In the genomic region with DNA sequence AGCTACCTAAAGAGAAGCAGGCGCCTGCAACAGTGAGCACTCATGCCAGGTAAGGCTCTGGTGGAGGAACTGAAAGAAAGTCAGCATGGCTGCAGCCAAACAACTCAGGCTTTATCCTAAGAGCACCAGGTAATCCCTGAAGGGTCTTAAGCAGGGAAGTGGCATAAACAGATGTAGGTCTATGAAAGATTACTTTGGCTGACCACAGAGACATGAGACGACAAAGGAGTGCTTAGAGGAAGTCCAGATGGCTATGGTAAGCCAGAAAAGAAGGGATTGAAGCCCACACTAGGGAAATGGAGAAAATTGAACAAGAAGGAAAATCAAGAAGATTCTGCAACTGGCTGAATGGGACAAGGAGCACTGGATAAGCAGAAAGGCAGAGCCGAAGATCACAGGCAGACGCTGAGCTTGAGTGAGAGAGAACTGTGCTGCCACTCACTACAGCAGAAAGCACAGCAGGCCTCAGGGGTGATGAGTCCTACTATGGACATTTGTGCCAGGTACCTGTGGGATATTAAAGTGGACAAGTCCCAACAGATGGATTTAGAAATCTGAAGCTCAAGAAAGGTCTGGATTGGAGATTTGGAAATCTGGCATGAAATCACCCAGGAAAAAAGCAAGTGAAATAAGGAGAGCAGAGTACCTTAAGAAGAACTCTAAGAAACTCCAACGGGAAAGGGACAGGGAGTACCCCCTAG, we compare ENCODE assay signal across 22 cellular contexts. TPM values are rescaled to one million over a fixed set of nuclear protein-coding genes. Genes with fewer than 3 reads are reported as not detected.
DNase-seq lines count a peak whose midpoint lies in the region; ATAC-seq and TF ChIP-seq lines count a peak whose summit lies in the region.
"Had no signal": no experiment of that assay in that cellular context is flagged by ENCODE, and none has a peak within 500 bp of the region (broad histone marks: within the 10 kb centered on the region; RNA-seq: fewer than 3 reads in every experiment).

No MANE protein-coding gene starts in this region.

- ATAC-seq in naive thymus-derived CD8-positive, alpha-beta T cell: no peak
- ATAC-seq in HG03457 (IDR thresholded peaks at IDR 0.05; ENCODE audit: unreplicated experiment): no peak
- ATAC-seq: naive thymus-derived CD4-positive, alpha-beta T cell had no signal

- H3K27ac ChIP-seq in CD4-positive, alpha-beta memory T cell (ENCODE audit: low read depth, low read length): no peak overlapping the region
- no peak overlapping the region for H3K27ac ChIP-seq in right atrium auricular region
- H3K27ac ChIP-seq: colonic mucosa, PC-9 had no signal

- POLR2A ChIA-PET in CD4-positive, alpha-beta memory T cell (lab: Charles Lee; ENCODE audit: partially characterized antibody): no interaction called here
- POLR2A ChIA-PET in naive thymus-derived CD8-positive, alpha-beta T cell (lab: Charles Lee): no interaction called here

- peaks cover 22% of the 10 kb centered on the region; the same call in 1 of the 2 replicates for H3K79me2 ChIP-seq in Loucy (ENCODE audit: insufficient read depth, low read length)

- no peaks in the 10 kb centered on the region for H3K9me3 ChIP-seq in CD4-positive, alpha-beta memory T cell (ENCODE audit: control insufficient read depth in 1 of 2, low read length in 2 of 2)
- H3K9me3 ChIP-seq in Loucy (ENCODE audit: insufficient read depth, low read depth, low read length) (no peaks in the 10 kb centered on the region), right atrium auricular region (no peaks in the 10 kb centered on the region)
- H3K9me3 ChIP-seq: colonic mucosa had no signal

- TF ChIP-seq POLR2A in erythroblast (IDR thresholded peaks at IDR 0.05; ENCODE audit: low read length): no peak

- CTCF ChIA-PET in CD4-positive, alpha-beta memory T cell (lab: Charles Lee; ENCODE audit: partially characterized antibody): no interaction called here

- H3K4me2 ChIP-seq in Loucy (ENCODE audit: low read depth, low read length, poor library complexity, severe bottlenecking): peak overlapping the region; percentile 20
- H3K4me2 ChIP-seq: PC-9 had no signal

- no peak overlapping the region for H3K9ac ChIP-seq in Loucy (ENCODE audit: low read depth, low read length, poor library complexity, severe bottlenecking)

- no peaks in the 10 kb centered on the region for H3K9me2 ChIP-seq in Loucy (replicated peaks; ENCODE audit: low read depth, low read length)

- no peaks in the 10 kb centered on the region for H3K9me3 Mint-ChIP-seq in CD4-positive, alpha-beta memory T cell
- no peaks in the 10 kb centered on the region for H3K9me3 Mint-ChIP-seq in naive thymus-derived CD8-positive, alpha-beta T cell
- H3K9me3 Mint-ChIP-seq: activated T-helper 2 cell treated with anti-CD3 and anti-CD28 coated beads, Interferon-gamma antibody, Interleukin-2, Interleukin-4, amounts not matched to agents 10 μg/mL and 5 μg/mL and 100 μg/mL, durations not matched to agents 14 hours and 24 hours and 36 hours; brain; endodermal cell; naive thymus-derived CD4-positive, alpha-beta T cell had no signal

- no peak overlapping the region for H3K4me3 ChIP-seq in CD4-positive, alpha-beta memory T cell (ENCODE audit: low read length in 2 of 2)
- no peak overlapping the region for H3K4me3 ChIP-seq in Loucy (ENCODE audit: low read length, poor library complexity, severe bottlenecking)
- H3K4me3 ChIP-seq in right atrium auricular region: no peak overlapping the region
- H3K4me3 ChIP-seq: colonic mucosa, PC-9 had no signal

- TF ChIP-seq CTCF in Loucy (conservative IDR thresholded peaks at IDR 0.05; ENCODE audit: low read length) (no peak), right atrium auricular region (IDR thresholded peaks at IDR 0.05) (no peak)

- H3K36me3 ChIP-seq in CD4-positive, alpha-beta memory T cell (ENCODE audit: insufficient read depth, low read length): peaks cover 13% of the 10 kb centered on the region
- H3K36me3 ChIP-seq in Loucy (ENCODE audit: insufficient read depth, low read length) (no peaks in the 10 kb centered on the region), right atrium auricular region (peaks cover 10% of the 10 kb centered on the region)
- H3K36me3 ChIP-seq: colonic mucosa had no signal

- intact Hi-C loops in CD4-positive, alpha-beta memory T cell (cut with micrococcal nuclease): no loop called here

- no peaks in the 10 kb centered on the region for H3F3A ChIP-seq in Loucy (ENCODE audit: low read depth)

- DNase-seq in CD4-positive, alpha-beta memory T cell: no peak
- DNase-seq in amniotic epithelial cell (ENCODE audit: low read depth) (peak; percentile 35), erythroblast (lab: John Stamatoyannopoulos, UW) (no peak), SW480 (ENCODE audit: low spot score) (no peak), right atrium auricular region (ENCODE audit: low spot score) (no peak)
- peak in 1 of 10 donors; percentile 7 for DNase-seq in naive thymus-derived CD8-positive, alpha-beta T cell
- DNase-seq: activated CD4-positive, alpha-beta T cell treated with anti-CD3 and anti-CD28 coated beads, Interleukin-2, amount 50 U/mL, for 1 hour; colonic mucosa; endodermal cell; KG1; MV-4-11; naive thymus-derived CD4-positive, alpha-beta T cell; NCI-H2171 treated with DMSO at 0.1 percent for 48 hours; PC-9; posterior cingulate gyrus; SHP77 had no signal

- H2AFZ ChIP-seq in Loucy (ENCODE audit: low read length): no peak overlapping the region
- H2AFZ ChIP-seq: PC-9 had no signal

- peak overlapping the region in 2 of 8 donors; percentile 18 to 44 for H3K4me3 Mint-ChIP-seq in CD4-positive, alpha-beta memory T cell
- no peak overlapping the region for H3K4me3 Mint-ChIP-seq in naive thymus-derived CD8-positive, alpha-beta T cell
- H3K4me3 Mint-ChIP-seq: endodermal cell had no signal

- H3K4me1 Mint-ChIP-seq in CD4-positive, alpha-beta memory T cell: peaks cover 19 to 61% (median 42%) of the 10 kb centered on the region in 4 donors
- peaks cover 11 to 43% (median 31%) of the 10 kb centered on the region in 4 donors for H3K4me1 Mint-ChIP-seq in naive thymus-derived CD8-positive, alpha-beta T cell

- peak overlapping the region in 5 of 7 donors; percentile 10 to 54 (median 19) for H3K27ac Mint-ChIP-seq in CD4-positive, alpha-beta memory T cell
- H3K27ac Mint-ChIP-seq in naive thymus-derived CD8-positive, alpha-beta T cell: peak overlapping the region in 7 of 10 donors; percentile 3 to 73 (median 44)
- H3K27ac Mint-ChIP-seq: activated T-helper 2 cell treated with anti-CD3 and anti-CD28 coated beads, Interferon-gamma antibody, Interleukin-2, Interleukin-4, amounts not matched to agents 10 μg/mL and 5 μg/mL and 100 μg/mL, durations not matched to agents 14 hours and 24 hours and 36 hours; endodermal cell had no signal

- no peaks in the 10 kb centered on the region for H3K27me3 Mint-ChIP-seq in CD4-positive, alpha-beta memory T cell
- no peaks in the 10 kb centered on the region for H3K27me3 Mint-ChIP-seq in naive thymus-derived CD8-positive, alpha-beta T cell
- H3K27me3 Mint-ChIP-seq: brain; naive thymus-derived CD4-positive, alpha-beta T cell had no signal

- peaks cover 6% of the 10 kb centered on the region for H4K20me1 ChIP-seq in Loucy (ENCODE audit: insufficient read depth, low read length, poor library complexity, severe bottlenecking)

- H3K4me1 ChIP-seq in CD4-positive, alpha-beta memory T cell (ENCODE audit: insufficient read depth, low read length): peaks cover 22% of the 10 kb centered on the region
- H3K4me1 ChIP-seq in Loucy (ENCODE audit: insufficient read depth, low read length, poor library complexity, severe bottlenecking) (peaks cover 29% of the 10 kb centered on the region), right atrium auricular region (peaks cover 0 to 43% of the 10 kb centered on the region in 2 donors)
- H3K4me1 ChIP-seq: colonic mucosa had no signal

- no peaks in the 10 kb centered on the region for H3K27me3 ChIP-seq in CD4-positive, alpha-beta memory T cell (ENCODE audit: insufficient read depth, low read length)
- no peaks in the 10 kb centered on the region for H3K27me3 ChIP-seq in Loucy (ENCODE audit: insufficient read depth, low read length, poor library complexity, severe bottlenecking)
- no peaks in the 10 kb centered on the region for H3K27me3 ChIP-seq in right atrium auricular region
- H3K27me3 ChIP-seq: colonic mucosa had no signal

- peaks cover 12 to 38% of the 10 kb centered on the region in 2 donors for H3K36me3 Mint-ChIP-seq in CD4-positive, alpha-beta memory T cell
- peaks cover 0 to 37% (median 8%) of the 10 kb centered on the region in 3 donors for H3K36me3 Mint-ChIP-seq in naive thymus-derived CD8-positive, alpha-beta T cell

RNA-seq across cellular contexts. Expression of a gene that starts 4.2 kb away (rescaled TPM):
- total RNA-seq in CD4-positive, alpha-beta memory T cell: 10 to 100 TPM; 20.7 to 21.3 TPM
- polyA plus RNA-seq in CD4-positive, alpha-beta memory T cell: 10 to 100 TPM; 11.2 to 14.0 TPM
- 10 to 100 TPM; 23.4 to 27.0 TPM for total RNA-seq in naive thymus-derived CD8-positive, alpha-beta T cell
- polyA plus RNA-seq in naive thymus-derived CD8-positive, alpha-beta T cell: 1 to 10 TPM; 6.7 to 8.4 (median 7.9) TPM
- 10 to 100 TPM in 1 of 2 donors, 1 to 10 TPM in 1; 8.9 to 19.6 TPM for total RNA-seq in right atrium auricular region

RNA-seq across cellular contexts. Expression of a gene that starts 47.2 kb away (rescaled TPM):
- total RNA-seq in CD4-positive, alpha-beta memory T cell: under 1 TPM; 0.50 to 0.55 TPM
- polyA plus RNA-seq in CD4-positive, alpha-beta memory T cell: under 1 TPM; 0.15 to 0.32 TPM
- 1 to 10 TPM; 1.7 TPM for total RNA-seq in naive thymus-derived CD8-positive, alpha-beta T cell
- under 1 TPM; 0.15 to 0.68 (median 0.16) TPM for polyA plus RNA-seq in naive thymus-derived CD8-positive, alpha-beta T cell
- total RNA-seq in right atrium auricular region: under 1 TPM; 0.19 to 0.63 TPM
- total RNA-seq: fibroblast of lung had no signal
- polyA plus RNA-seq: AG04450, fibroblast of lung had no signal
